Comparison of ENCODE assay signal across 18 cellular contexts in the genomic region with DNA sequence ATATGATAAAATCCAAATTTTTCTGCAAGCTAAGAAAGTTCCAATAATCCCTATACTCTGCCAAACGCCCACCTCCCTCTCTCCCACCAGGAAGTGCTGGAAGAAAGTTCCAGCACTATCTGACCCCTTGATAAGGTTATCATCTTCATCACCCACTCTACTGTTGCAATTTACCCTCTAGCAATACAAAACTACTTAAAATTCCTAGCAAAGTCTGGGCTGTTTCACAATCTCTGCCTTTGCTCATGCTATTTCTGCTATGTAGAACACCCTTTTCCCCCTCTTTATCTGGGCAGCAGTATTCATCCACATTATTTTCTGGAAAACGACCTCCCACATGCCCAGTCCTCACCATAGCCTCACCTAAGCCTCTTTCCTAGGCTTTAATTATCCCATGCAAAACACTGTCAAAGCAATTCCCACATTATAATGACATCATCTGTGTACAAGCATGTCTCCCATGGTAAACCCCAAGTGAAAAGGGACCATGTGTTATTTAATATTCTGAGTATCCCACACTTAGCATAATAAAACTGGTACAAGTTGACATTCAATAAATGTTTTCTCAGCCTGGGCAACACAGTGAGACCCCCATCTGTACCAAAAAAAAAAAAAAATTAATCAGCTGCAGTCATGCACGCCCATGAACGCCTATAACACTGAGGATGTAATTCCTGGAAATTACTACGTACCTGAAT. TPM values are rescaled to one million over a fixed set of nuclear protein-coding genes. Genes with fewer than 3 reads are reported as not detected.
DNase-seq lines count a peak whose midpoint lies in the region; FAIRE-seq and TF ChIP-seq lines count a peak whose summit lies in the region.
"Had no signal": no experiment of that assay in that cellular context is flagged by ENCODE, and none has a peak within 500 bp of the region (broad histone marks: within the 10 kb centered on the region; RNA-seq: fewer than 3 reads in every experiment).

No MANE protein-coding gene starts in this region.

- no peaks in the 10 kb centered on the region for H3K27me3 ChIP-seq in CD4-positive, alpha-beta memory T cell (ENCODE audit: insufficient read depth, low read length)
- H3K27me3 ChIP-seq: SJSA1, vagina had no signal

- no peak for TF ChIP-seq POLR2A in GM12892 (IDR thresholded peaks at IDR 0.05; ENCODE audit: low read depth, low read length)

- CTCF ChIA-PET in CD4-positive, alpha-beta memory T cell (lab: Charles Lee; ENCODE audit: partially characterized antibody), result interaction anchor here (1.6 kb wide), 1 partner anchor 89 kb away, joined by 5 read pairs; the partner anchor contains the start of gene KLHDC9
- CTCF ChIA-PET in HEK293 (lab: Yijun Ruan, JAX), result interaction anchor here (0.6 to 1.1 kb wide), 5 partner anchors 12 to 173 kb away, joined by 3 read pairs; no protein-coding TSS in a partner anchor
- CTCF ChIA-PET in activated CD4-positive, alpha-beta memory T cell treated with anti-CD3 and anti-CD28 coated beads, Interleukin-2, amount 10 ng/mL, durations not matched to agents 7 days and 5 days (lab: Charles Lee), result interaction anchor here (1.3 kb wide), 1 partner anchor 11 kb away, joined by 4 read pairs; no protein-coding TSS in a partner anchor

- peaks cover 21 to 40% (median 29%) of the 10 kb centered on the region in 4 donors for H3K4me1 Mint-ChIP-seq in CD4-positive, alpha-beta memory T cell
- peaks cover 30% of the 10 kb centered on the region for H3K4me1 Mint-ChIP-seq in activated CD4-positive, alpha-beta memory T cell treated with anti-CD3 and anti-CD28 coated beads, Interleukin-2, amount 10 ng/mL, durations not matched to agents 7 days and 5 days

- intact Hi-C loops in CD4-positive, alpha-beta memory T cell (cut with micrococcal nuclease), result no loop called here

- DNase-seq in CD4-positive, alpha-beta memory T cell, result no peak
- DNase-seq in choroid plexus epithelial cell (ENCODE audit: low read depth) (peak; percentile 48), SK-N-DZ (ENCODE audit: low spot score) (no peak), DMS79 (lab: John Stamatoyannopoulos, UW) (no peak), GM12892 (ENCODE audit: insufficient read length) (no peak)
- no peak for DNase-seq in activated CD4-positive, alpha-beta memory T cell treated with anti-CD3 and anti-CD28 coated beads, Interleukin-2, amount 10 ng/mL, durations not matched to agents 7 days and 5 days
- DNase-seq: activated gamma-delta T cell, DMS53, H7, mammary epithelial cell, NCI-H1092 had no signal

- no peak overlapping the region for H3K4me3 ChIP-seq in CD4-positive, alpha-beta memory T cell (ENCODE audit: low read length in 2 of 2)
- H3K4me3 ChIP-seq in HEK293 (ENCODE audit: low read depth, low read length) (no peak overlapping the region), choroid plexus epithelial cell (ENCODE audit: low read depth, low read length) (no peak overlapping the region), mesodermal cell (ENCODE audit: extremely low read depth, insufficient read depth, low read length, poor library complexity, severe bottlenecking) (no peak overlapping the region)
- H3K4me3 ChIP-seq: SJSA1, vagina had no signal

- no peaks in the 10 kb centered on the region for H3K36me3 Mint-ChIP-seq in CD4-positive, alpha-beta memory T cell
- peaks cover 2% of the 10 kb centered on the region for H3K36me3 Mint-ChIP-seq in activated CD4-positive, alpha-beta memory T cell treated with anti-CD3 and anti-CD28 coated beads, Interleukin-2, amount 10 ng/mL, durations not matched to agents 7 days and 5 days (ENCODE audit: low read depth)
- H3K36me3 Mint-ChIP-seq: IgD-negative memory B cell; stimulated activated memory B cell treated with anti-CD40 and anti-IgM and Interleukin-4, amounts not matched to agents 10 μg/mL and 1 μg/mL and 100 μg/mL, for 72 hours had no signal

- H3K9me3 Mint-ChIP-seq in CD4-positive, alpha-beta memory T cell, result no peaks in the 10 kb centered on the region
- H3K9me3 Mint-ChIP-seq in activated CD4-positive, alpha-beta memory T cell treated with anti-CD3 and anti-CD28 coated beads, Interleukin-2, amount 10 ng/mL, durations not matched to agents 7 days and 5 days, result no peaks in the 10 kb centered on the region
- H3K9me3 Mint-ChIP-seq: IgD-negative memory B cell; stimulated activated memory B cell treated with anti-CD40 and anti-IgM and Interleukin-4, amounts not matched to agents 10 μg/mL and 1 μg/mL and 100 μg/mL, for 72 hours had no signal

- H3K27ac Mint-ChIP-seq in CD4-positive, alpha-beta memory T cell, result peak overlapping the region in 4 of 7 donors; percentile 20 to 72 (median 45)
- no peak overlapping the region for H3K27ac Mint-ChIP-seq in activated CD4-positive, alpha-beta memory T cell treated with anti-CD3 and anti-CD28 coated beads, Interleukin-2, amount 10 ng/mL, durations not matched to agents 7 days and 5 days
- H3K27ac Mint-ChIP-seq: IgD-negative memory B cell; stimulated activated memory B cell treated with anti-CD40 and anti-IgM and Interleukin-4, amounts not matched to agents 10 μg/mL and 1 μg/mL and 100 μg/mL, for 72 hours had no signal

- no peaks in the 10 kb centered on the region for H3K9me3 ChIP-seq in CD4-positive, alpha-beta memory T cell (ENCODE audit: control insufficient read depth in 1 of 2, low read length in 2 of 2)
- H3K9me3 ChIP-seq in HEK293 (ENCODE audit: control insufficient read depth, insufficient read depth, low read depth, low read length), result no peaks in the 10 kb centered on the region
- no peaks in the 10 kb centered on the region for H3K9me3 ChIP-seq in mesodermal cell (ENCODE audit: control insufficient read depth, low read length)
- H3K9me3 ChIP-seq: SJSA1, vagina had no signal

- FAIRE-seq in GM12892 (lab: Jason Lieb, UNC), result no peak

- no peak overlapping the region for H3K4me3 Mint-ChIP-seq in CD4-positive, alpha-beta memory T cell
- H3K4me3 Mint-ChIP-seq in activated CD4-positive, alpha-beta memory T cell treated with anti-CD3 and anti-CD28 coated beads, Interleukin-2, amount 10 ng/mL, durations not matched to agents 7 days and 5 days, result no peak overlapping the region
- H3K4me3 Mint-ChIP-seq: IgD-negative memory B cell; stimulated activated memory B cell treated with anti-CD40 and anti-IgM and Interleukin-4, amounts not matched to agents 10 μg/mL and 1 μg/mL and 100 μg/mL, for 72 hours had no signal

- TF ChIP-seq CTCF in HEK293 (tag by site-specific recombination; IDR thresholded peaks at IDR 0.05) (no peak), choroid plexus epithelial cell (conservative IDR thresholded peaks at IDR 0.05; ENCODE audit: low read depth, low read length) (no peak)

- H3K27me3 Mint-ChIP-seq in CD4-positive, alpha-beta memory T cell, result no peaks in the 10 kb centered on the region
- H3K27me3 Mint-ChIP-seq in activated CD4-positive, alpha-beta memory T cell treated with anti-CD3 and anti-CD28 coated beads, Interleukin-2, amount 10 ng/mL, durations not matched to agents 7 days and 5 days, result no peaks in the 10 kb centered on the region
- H3K27me3 Mint-ChIP-seq: IgD-negative memory B cell; stimulated activated memory B cell treated with anti-CD40 and anti-IgM and Interleukin-4, amounts not matched to agents 10 μg/mL and 1 μg/mL and 100 μg/mL, for 72 hours had no signal

- 70 to 75% methylated on average over 2 of the region's 5 CpGs for WGBS in mesodermal cell (ENCODE audit: insufficient coverage in 2 of 2), 2 experiments

- POLR2A ChIA-PET in CD4-positive, alpha-beta memory T cell (lab: Charles Lee; ENCODE audit: partially characterized antibody), result no interaction called here
- POLR2A ChIA-PET in HEK293 (lab: Yijun Ruan, JAX), result no interaction called here
- POLR2A ChIA-PET in activated CD4-positive, alpha-beta memory T cell treated with anti-CD3 and anti-CD28 coated beads, Interleukin-2, amount 10 ng/mL, durations not matched to agents 7 days and 5 days (lab: Charles Lee), result no interaction called here

- no peaks in the 10 kb centered on the region for H3K36me3 ChIP-seq in CD4-positive, alpha-beta memory T cell (ENCODE audit: insufficient read depth, low read length)
- H3K36me3 ChIP-seq in HEK293 (ENCODE audit: control insufficient read depth in 2 of 2, insufficient read depth in 1 of 2, low read length in 2 of 2) (no peaks in the 10 kb centered on the region), mesodermal cell (ENCODE audit: control insufficient read depth, insufficient read depth, low read length) (peaks cover 3% of the 10 kb centered on the region)
- H3K36me3 ChIP-seq: SJSA1, vagina had no signal

- H3K4me1 ChIP-seq in CD4-positive, alpha-beta memory T cell (ENCODE audit: insufficient read depth, low read length), result peaks cover 21% of the 10 kb centered on the region
- no peaks in the 10 kb centered on the region for H3K4me1 ChIP-seq in HEK293 (ENCODE audit: control insufficient read depth, insufficient read depth, low read length)
- H3K4me1 ChIP-seq in mesodermal cell (ENCODE audit: control insufficient read depth, insufficient read depth, low read length, poor library complexity, severe bottlenecking), result peaks cover 20% of the 10 kb centered on the region

- H3K27ac ChIP-seq in CD4-positive, alpha-beta memory T cell (ENCODE audit: low read depth, low read length), result no peak overlapping the region
- H3K27ac ChIP-seq in HEK293 (ENCODE audit: extremely low read depth, low read depth, low read length) (no peak overlapping the region), mesodermal cell (ENCODE audit: low read depth, low read length, severe bottlenecking) (peak overlapping the region; percentile 54)
- H3K27ac ChIP-seq: SJSA1, vagina had no signal

RNA-seq across cellular contexts. Expression of gene F11R, which starts 11.9 kb away (rescaled TPM):
- total RNA-seq in CD4-positive, alpha-beta memory T cell, result 10 to 100 TPM; 19.3 to 27.1 TPM
- polyA plus RNA-seq in CD4-positive, alpha-beta memory T cell, result 10 to 100 TPM; 15.9 to 33.2 TPM
- polyA plus RNA-seq in mesodermal cell (2013, experiment 1 of 2), result 118 TPM
- polyA plus RNA-seq in mesodermal cell (2013, experiment 2 of 2), result 90.7 TPM
- polyA plus RNA-seq in SK-N-DZ (2014; cell fraction: cytosol; rRNA removed), result not detected in 2 replicates
- 0.12 and 2.2 TPM in 2 replicates for polyA plus RNA-seq in SK-N-DZ (2014; cell fraction: nucleus; rRNA removed)
- total RNA-seq in activated CD4-positive, alpha-beta memory T cell treated with anti-CD3 and anti-CD28 coated beads, Interleukin-2, amount 10 ng/mL, durations not matched to agents 7 days and 5 days, result 10 to 100 TPM; 13.9 to 16.2 TPM
- 27.0 TPM for polyA plus RNA-seq in GM12892 (2012; ENCODE audit: missing spikeins)

RNA-seq across cellular contexts. Expression of gene TSTD1, which starts 29.8 kb away (rescaled TPM):
- total RNA-seq in CD4-positive, alpha-beta memory T cell, result 10 to 100 TPM; 92.0 to 93.1 TPM
- 100 to 1,000 TPM; 264 to 411 TPM for polyA plus RNA-seq in CD4-positive, alpha-beta memory T cell
- 19.0 TPM for polyA plus RNA-seq in mesodermal cell (2013, experiment 1 of 2)
- 13.6 TPM for polyA plus RNA-seq in mesodermal cell (2013, experiment 2 of 2)
- polyA plus RNA-seq in SK-N-DZ (2014; cell fraction: cytosol; rRNA removed), result not detected in 2 replicates
- polyA plus RNA-seq in SK-N-DZ (2014; cell fraction: nucleus; rRNA removed), result 3.2 TPM in 1 of 2 replicates, not detected in the other
- total RNA-seq in activated CD4-positive, alpha-beta memory T cell treated with anti-CD3 and anti-CD28 coated beads, Interleukin-2, amount 10 ng/mL, durations not matched to agents 7 days and 5 days, result 10 to 100 TPM; 56.1 to 63.8 TPM
- polyA plus RNA-seq in GM12892 (2012; ENCODE audit: missing spikeins), result 100 TPM

RNA-seq across cellular contexts. Expression of gene USF1, which starts 36.8 kb away (rescaled TPM):
- 100 to 1,000 TPM; 101 to 102 TPM for total RNA-seq in CD4-positive, alpha-beta memory T cell
- polyA plus RNA-seq in CD4-positive, alpha-beta memory T cell, result 1 to 10 TPM; 1.4 to 5.9 TPM
- polyA plus RNA-seq in mesodermal cell (2013, experiment 1 of 2), result 52.1 TPM
- polyA plus RNA-seq in mesodermal cell (2013, experiment 2 of 2), result 51.3 TPM
- 77.6 and 80.5 TPM in 2 replicates for polyA plus RNA-seq in SK-N-DZ (2014; cell fraction: cytosol; rRNA removed)
- polyA plus RNA-seq in SK-N-DZ (2014; cell fraction: nucleus; rRNA removed), result 296 and 346 TPM in 2 replicates
- 10 to 100 TPM; 67.4 to 68.0 TPM for total RNA-seq in activated CD4-positive, alpha-beta memory T cell treated with anti-CD3 and anti-CD28 coated beads, Interleukin-2, amount 10 ng/mL, durations not matched to agents 7 days and 5 days
- 37.3 TPM for polyA plus RNA-seq in GM12892 (2012; ENCODE audit: missing spikeins)

RNA-seq across cellular contexts. Expression of gene ITLN2, which starts 54.4 kb away (rescaled TPM):
- not detected for total RNA-seq in CD4-positive, alpha-beta memory T cell
- polyA plus RNA-seq in CD4-positive, alpha-beta memory T cell, result not detected
- polyA plus RNA-seq in mesodermal cell (2013, experiment 1 of 2), result 7.3 TPM
- 5.1 TPM for polyA plus RNA-seq in mesodermal cell (2013, experiment 2 of 2)
- polyA plus RNA-seq in SK-N-DZ (2014; cell fraction: cytosol; rRNA removed), result not detected in 2 replicates
- not detected in 2 replicates for polyA plus RNA-seq in SK-N-DZ (2014; cell fraction: nucleus; rRNA removed)
- total RNA-seq in activated CD4-positive, alpha-beta memory T cell treated with anti-CD3 and anti-CD28 coated beads, Interleukin-2, amount 10 ng/mL, durations not matched to agents 7 days and 5 days, result not detected
- polyA plus RNA-seq in GM12892 (2012; ENCODE audit: missing spikeins), result not detected
- total RNA-seq: SJSA1, skeletal muscle tissue had no signal
- polyA plus RNA-seq: IgD-negative memory B cell had no signal
